9 cellular contexts compared by ENCODE assay signal in genomic region chr6:135722679-135723078, GRCh38.
A peak's percentile ranks its signal among the peaks of the same experiment; 100 is the strongest.
DNase-seq lines count a peak whose midpoint lies in the region; ATAC-seq and TF ChIP-seq lines count a peak whose summit lies in the region.
"Had no signal": no experiment of that assay in that cellular context is flagged by ENCODE, and none has a peak within 500 bp of the region (broad histone marks: within the 10 kb centered on the region; RNA-seq: fewer than 3 reads in every experiment).

No MANE protein-coding gene starts in this region.

- H4K20me1 ChIP-seq in smooth muscle cell (ENCODE audit: low read depth): no peaks in the 10 kb centered on the region

- H3K4me1 ChIP-seq in smooth muscle cell (ENCODE audit: low read depth): no peaks in the 10 kb centered on the region
- H3K4me1 ChIP-seq in HAP-1: no peaks in the 10 kb centered on the region

- peaks cover 8% of the 10 kb centered on the region for H3K4me1 Mint-ChIP-seq in progenitor cell of endocrine pancreas (ENCODE audit: low read depth)

- H3K27me3 Mint-ChIP-seq in progenitor cell of endocrine pancreas: no peaks in the 10 kb centered on the region

- no peaks in the 10 kb centered on the region for H3K9me3 ChIP-seq in smooth muscle cell (replicated peaks; ENCODE audit: low read depth)
- no peaks in the 10 kb centered on the region for H3K9me3 ChIP-seq in HAP-1

- in situ Hi-C loops in astrocyte of the cerebellum (cut with HindIII; ENCODE audit: low sequenced_read_pairs): no loop called here
- in situ Hi-C loops in HAP-1 (cut with MboI; ENCODE audit: low sequenced_read_pairs): no loop called here

- peaks cover 34% of the 10 kb centered on the region for H3K9me3 Mint-ChIP-seq in progenitor cell of endocrine pancreas (ENCODE audit: low read depth)

- H3K4me3 Mint-ChIP-seq in progenitor cell of endocrine pancreas (ENCODE audit: low read depth): no peak overlapping the region

- no peaks in the 10 kb centered on the region for H3K27me3 ChIP-seq in smooth muscle cell (ENCODE audit: low read depth)
- H3K27me3 ChIP-seq in HAP-1 (ENCODE audit: low read depth): no peaks in the 10 kb centered on the region

- no peak for TF ChIP-seq CTCF in astrocyte of the cerebellum (IDR thresholded peaks at IDR 0.05; ENCODE audit: low read depth, low read length, missing control alignments)
- TF ChIP-seq CTCF in progenitor cell of endocrine pancreas (IDR thresholded peaks at IDR 0.05; ENCODE audit: unreplicated experiment): no peak
- TF ChIP-seq CTCF in smooth muscle cell (IDR thresholded peaks at IDR 0.05; ENCODE audit: borderline replicate concordance, insufficient read depth, poor library complexity, severe bottlenecking): no peak

- WGBS in smooth muscle cell (ENCODE audit: low lambda C conversion rate): 60% methylated on average over 5 of the region's 5 CpGs

- H3K36me3 Mint-ChIP-seq in progenitor cell of endocrine pancreas (ENCODE audit: insufficient read depth): peaks cover 4% of the 10 kb centered on the region

- no peaks in the 10 kb centered on the region for H3F3A ChIP-seq in smooth muscle cell (ENCODE audit: low read depth)

- DNase-seq in astrocyte of the cerebellum (ENCODE audit: low read depth) (peak; percentile 64), progenitor cell of endocrine pancreas (ENCODE audit: low spot score, unreplicated experiment) (no peak), smooth muscle cell (lab: John Stamatoyannopoulos, UW; ENCODE audit: unreplicated experiment) (no peak), HAP-1 (ENCODE audit: low spot score in 2 of 2) (no peak), NCI-H1105 (lab: John Stamatoyannopoulos, UW) (no peak), NCI-H146 treated with DMSO at 0.1 percent for 48 hours (lab: John Stamatoyannopoulos, UW; ENCODE audit: unreplicated experiment) (no peak)
- DNase-seq: Right ventricle myocardium superior had no signal

- no peak overlapping the region for H3K27ac ChIP-seq in smooth muscle cell (ENCODE audit: low read depth)

- H3K36me3 ChIP-seq in smooth muscle cell (ENCODE audit: low read depth) (no peaks in the 10 kb centered on the region), HAP-1 (replicated peaks) (no peaks in the 10 kb centered on the region)

- H3K27ac Mint-ChIP-seq in progenitor cell of endocrine pancreas: peak overlapping the region; percentile 69

- no peaks in the 10 kb centered on the region for H3K79me2 ChIP-seq in smooth muscle cell (ENCODE audit: low read depth)

- H2AFZ ChIP-seq in smooth muscle cell (ENCODE audit: low read depth): no peak overlapping the region

- H3K9ac ChIP-seq in smooth muscle cell (ENCODE audit: low read depth): no peak overlapping the region

- H3K4me2 ChIP-seq in smooth muscle cell: no peak overlapping the region

- no peak overlapping the region for H3K4me3 ChIP-seq in astrocyte of the cerebellum (ENCODE audit: low read depth, low read length)
- no peak overlapping the region for H3K4me3 ChIP-seq in smooth muscle cell
- no peak overlapping the region for H3K4me3 ChIP-seq in HAP-1

- ATAC-seq in GM18511 (IDR thresholded peaks at IDR 0.05; ENCODE audit: unreplicated experiment) (peak; percentile 92), HG03175 (IDR thresholded peaks at IDR 0.05; ENCODE audit: unreplicated experiment) (peak; percentile 97)
